Comparison of ENCODE assay signal across 8 cellular contexts in genomic region chr4:87848622-87849351, GRCh38. TPM values are rescaled to one million over a fixed set of nuclear protein-coding genes. Genes with fewer than 3 reads are reported as not detected.
A peak's percentile ranks its signal among the peaks of the same experiment; 100 is the strongest.
DNase-seq lines count a peak whose midpoint lies in the region; ATAC-seq and TF ChIP-seq lines count a peak whose summit lies in the region.

No MANE protein-coding gene starts in this region.

- H3K4me3 ChIP-seq in fibroblast of villous mesenchyme (ENCODE audit: low read depth, low read length), result no peak overlapping the region

- peaks cover 16% of the 10 kb centered on the region for H3K27me3 Mint-ChIP-seq in activated T-cell treated with anti-CD3 and anti-CD28 coated beads, Interleukin-2, amount 50 U/mL, for 24 hours
- no peaks in the 10 kb centered on the region for H3K27me3 Mint-ChIP-seq in neural crest cell (ENCODE audit: low read depth)

- peak overlapping the region; percentile 3 for H3K4me3 Mint-ChIP-seq in activated T-cell treated with anti-CD3 and anti-CD28 coated beads, Interleukin-2, amount 50 U/mL, for 24 hours
- H3K4me3 Mint-ChIP-seq in neural crest cell, result peak overlapping the region; percentile 18

- H3K27ac Mint-ChIP-seq in activated T-cell treated with anti-CD3 and anti-CD28 coated beads, Interleukin-2, amount 50 U/mL, for 24 hours, result no peak overlapping the region
- no peak overlapping the region for H3K27ac Mint-ChIP-seq in neural crest cell (ENCODE audit: unreplicated experiment)

- H3K4me1 Mint-ChIP-seq in activated T-cell treated with anti-CD3 and anti-CD28 coated beads, Interleukin-2, amount 50 U/mL, for 24 hours (ENCODE audit: low read depth), result peaks cover 12% of the 10 kb centered on the region
- H3K4me1 Mint-ChIP-seq in neural crest cell, result peaks cover 18% of the 10 kb centered on the region

- ATAC-seq in GM18870 (IDR thresholded peaks at IDR 0.05; ENCODE audit: unreplicated experiment) (peak; percentile 78), HG03108 (IDR thresholded peaks at IDR 0.05; ENCODE audit: unreplicated experiment) (peak; percentile 77)

- peak; percentile 72 for TF ChIP-seq CTCF in fibroblast of villous mesenchyme (IDR thresholded peaks at IDR 0.05; ENCODE audit: insufficient read depth, low read depth, low read length)
- peak; percentile 73 for TF ChIP-seq CTCF in neural crest cell (conservative IDR thresholded peaks at IDR 0.05)

- DNase-seq in C1 segment of cervical spinal cord (lab: John Stamatoyannopoulos, UW), result peak in 11 of 14 donors; percentile 9 to 84 (median 33)
- peak; percentile 5 to 51 for DNase-seq in NCI-H526 (lab: John Stamatoyannopoulos, UW)
- DNase-seq in activated T-cell treated with anti-CD3 and anti-CD28 coated beads, Interleukin-2, amount 50 U/mL, for 24 hours, result no peak
- DNase-seq in fibroblast of villous mesenchyme (ENCODE audit: low read depth), result peak; percentile 66
- DNase-seq in neural crest cell (ENCODE audit: low read depth, low spot score), result peak; percentile 39
- DNase-seq in T-helper 9 cell, result no peak

- no peaks in the 10 kb centered on the region for H3K36me3 Mint-ChIP-seq in activated T-cell treated with anti-CD3 and anti-CD28 coated beads, Interleukin-2, amount 50 U/mL, for 24 hours (ENCODE audit: low read depth)
- no peaks in the 10 kb centered on the region for H3K36me3 Mint-ChIP-seq in neural crest cell (ENCODE audit: low read depth)

- no peaks in the 10 kb centered on the region for H3K9me3 Mint-ChIP-seq in activated T-cell treated with anti-CD3 and anti-CD28 coated beads, Interleukin-2, amount 50 U/mL, for 24 hours
- H3K9me3 Mint-ChIP-seq in neural crest cell, result no peaks in the 10 kb centered on the region

RNA-seq across cellular contexts. Expression of gene MEPE, which starts 16.0 kb away (rescaled TPM):
- total RNA-seq in fibroblast of villous mesenchyme (not detected in 2 replicates), neural crest cell (not detected in 2 replicates)

RNA-seq across cellular contexts. Expression of gene IBSP, which starts 49.4 kb away (rescaled TPM):
- total RNA-seq in fibroblast of villous mesenchyme (not detected in 2 replicates), neural crest cell (not detected in 2 replicates)

Comparison
In these comparisons a context has a peak if more than half of its experiments do, and no peak if none do; other contexts are left out.
1. DNase-seq: peak in C1 segment of cervical spinal cord (11 of 14), NCI-H526 (2 of 2), fibroblast of villous mesenchyme (single experiment) and neural crest cell (single experiment); none in activated T-cell treated with anti-CD3 and anti-CD28 coated beads, Interleukin-2, amount 50 U/mL, for 24 hours (single experiment) and T-helper 9 cell (single experiment).